Comparison of ENCODE assay signal across 4 cellular contexts in genomic region chr6:117866561-117866960, GRCh38. TPM values are rescaled to one million over a fixed set of nuclear protein-coding genes. Genes with fewer than 3 reads are reported as not detected.
"Had no signal": no experiment of that assay in that cellular context is flagged by ENCODE, and none has a peak within 500 bp of the region (broad histone marks: within the 10 kb centered on the region; RNA-seq: fewer than 3 reads in every experiment).

No MANE protein-coding gene starts in this region.

- H3K4me3 ChIP-seq: GM12878 had no signal

- DNase-seq: GDM1, GF-D8 had no signal

RNA-seq across cellular contexts. Expression of gene SLC35F1, which starts 40.5 kb away (rescaled TPM):
- total RNA-seq: G401, GM12878 had no signal
